Comparison of ENCODE assay signal across 12 cellular contexts in the genomic region with DNA sequence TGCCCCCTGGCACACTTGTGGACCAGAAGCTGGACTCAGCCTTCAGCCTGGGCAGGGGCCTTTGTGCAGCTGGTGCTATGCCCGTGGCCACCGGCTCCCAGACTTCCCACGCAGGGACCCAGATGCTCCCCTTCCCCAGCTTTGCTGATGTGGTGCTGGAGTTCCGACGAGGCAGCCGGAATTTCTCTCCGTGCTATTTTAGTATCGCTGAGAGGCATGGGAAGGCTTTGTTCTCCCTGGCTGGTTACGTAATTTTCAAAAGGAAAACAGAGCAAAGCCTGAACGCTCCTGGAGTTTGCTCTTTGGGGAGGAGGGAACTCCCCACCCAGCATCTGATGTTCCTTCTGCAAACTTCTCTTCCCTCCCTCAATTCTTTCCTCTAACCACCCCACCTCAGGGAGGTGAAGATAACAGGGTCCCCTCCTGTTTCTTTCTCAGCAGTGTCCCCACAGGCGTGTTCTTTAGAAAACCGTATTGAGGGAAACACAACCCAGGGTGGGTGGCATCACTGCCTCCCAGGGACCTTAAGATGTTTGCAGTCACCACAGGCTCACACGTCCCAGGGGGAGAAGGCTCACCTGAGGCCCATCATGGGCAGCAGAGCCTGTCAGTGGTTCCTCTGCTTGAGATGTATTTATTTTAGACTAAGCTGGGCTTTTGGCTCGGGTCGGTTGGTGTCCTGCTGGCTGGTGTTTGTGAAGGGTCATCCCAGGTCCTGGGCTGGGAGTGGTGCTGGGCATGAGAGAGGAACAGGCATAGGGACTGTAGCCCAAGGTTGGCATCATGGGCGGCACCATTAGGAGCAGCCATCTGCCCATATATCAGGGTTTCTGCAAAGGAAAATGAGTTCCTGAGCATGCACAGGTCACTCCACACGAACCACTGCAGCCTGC.
DNase-seq lines count a peak whose midpoint lies in the region; FAIRE-seq and TF ChIP-seq lines count a peak whose summit lies in the region.
"Had no signal": no experiment of that assay in that cellular context is flagged by ENCODE, and none has a peak within 500 bp of the region (broad histone marks: within the 10 kb centered on the region; RNA-seq: fewer than 3 reads in every experiment).

No MANE protein-coding gene starts in this region.

- H3K4me3 ChIP-seq in cardiac muscle cell (no peak overlapping the region), muscle layer of colon (ENCODE audit: low read depth in 1 of 2, low read length in 2 of 2) (peak overlapping the region in 1 of 2 donors; percentile 20), small intestine (ENCODE audit: low read depth in 1 of 2, low read length in 2 of 2) (no peak overlapping the region)
- H3K4me3 ChIP-seq: colonic mucosa, spleen, tibial nerve had no signal

- peak overlapping the region; percentile 39 for H3K9ac ChIP-seq in muscle layer of colon (ENCODE audit: low read length)

- no peaks in the 10 kb centered on the region for H3K27me3 ChIP-seq in cardiac muscle cell
- no peaks in the 10 kb centered on the region for H3K27me3 ChIP-seq in muscle layer of colon (ENCODE audit: control insufficient read depth in 1 of 2, insufficient read depth in 2 of 2, low read length in 2 of 2)
- H3K27me3 ChIP-seq in small intestine (ENCODE audit: control insufficient read depth in 2 of 2, insufficient read depth in 2 of 2, low read length in 2 of 2), result no peaks in the 10 kb centered on the region
- H3K27me3 ChIP-seq: colonic mucosa, tibial nerve had no signal

- peaks cover 43% of the 10 kb centered on the region for H3K4me1 ChIP-seq in cardiac muscle cell (ENCODE audit: low read depth)
- H3K4me1 ChIP-seq in muscle layer of colon (ENCODE audit: insufficient read depth, low read length), result peaks cover 87% of the 10 kb centered on the region
- H3K4me1 ChIP-seq in small intestine (ENCODE audit: control insufficient read depth in 2 of 2, insufficient read depth in 1 of 2, low read depth in 1 of 2, low read length in 1 of 2), result no peaks in the 10 kb centered on the region
- H3K4me1 ChIP-seq: colonic mucosa, spleen had no signal

- 29 to 52% (median 36%) methylated on average over 17 of the region's 17 CpGs for WGBS in small intestine, 3 donors

- in situ Hi-C loops in ACHN (cut with HindIII; ENCODE audit: low pct_ligation_motif_present, low pct_unique_long_range_greater_than_20kb, low sequenced_read_pairs), result no loop called here

- DNase-seq in NCI-H69 (lab: John Stamatoyannopoulos, UW) (peak; percentile 95), cardiac muscle cell (ENCODE audit: low read depth in 1 of 2, low spot score in 1 of 2) (peak; percentile 33 to 40), small intestine (peak; percentile 37), NCI-H2029 treated with DMSO at 0.1 percent for 48 hours (lab: John Stamatoyannopoulos, UW) (no peak), NCI-H510A treated with DMSO at 0.1 percent for 48 hours (lab: John Stamatoyannopoulos, UW) (no peak), ACHN (no peak), RWPE1 (ENCODE audit: low spot score) (no peak)
- DNase-seq: activated CD4-positive, alpha-beta T cell treated with anti-CD3 and anti-CD28 coated beads for 1 hour; colonic mucosa; spleen had no signal

- POLR2A ChIA-PET in RWPE1 (lab: Yijun Ruan, JAX; ENCODE audit: low non-redundant PET), result no interaction called here

- CTCF ChIA-PET in RWPE1 (lab: Yijun Ruan, JAX), result no interaction called here

- no peak for FAIRE-seq in small intestine (lab: Jason Lieb, UNC)

- H3K36me3 ChIP-seq in cardiac muscle cell, result no peaks in the 10 kb centered on the region
- no peaks in the 10 kb centered on the region for H3K36me3 ChIP-seq in muscle layer of colon (ENCODE audit: insufficient read depth, low read length)
- H3K36me3 ChIP-seq in small intestine (ENCODE audit: control insufficient read depth in 2 of 2, insufficient read depth in 2 of 2, low read length in 2 of 2), result no peaks in the 10 kb centered on the region
- H3K36me3 ChIP-seq: colonic mucosa, spleen, tibial nerve had no signal

- TF ChIP-seq CTCF in cardiac muscle cell (IDR thresholded peaks at IDR 0.05; ENCODE audit: low read depth, low read length) (no peak), RWPE1 (conservative IDR thresholded peaks at IDR 0.05; ENCODE audit: low read depth) (no peak)

- peak overlapping the region; percentile 86 for H3K27ac ChIP-seq in cardiac muscle cell
- H3K27ac ChIP-seq in muscle layer of colon (ENCODE audit: low read depth, low read length), result peak overlapping the region; percentile 97
- no peak overlapping the region for H3K27ac ChIP-seq in small intestine (ENCODE audit: low read depth in 1 of 2, low read length in 1 of 2)
- H3K27ac ChIP-seq in RWPE1, result no peak overlapping the region
- H3K27ac ChIP-seq: colonic mucosa, spleen had no signal

- no peaks in the 10 kb centered on the region for H3K9me3 ChIP-seq in cardiac muscle cell (ENCODE audit: low read depth)
- H3K9me3 ChIP-seq in muscle layer of colon (ENCODE audit: low read length), result no peaks in the 10 kb centered on the region
- no peaks in the 10 kb centered on the region for H3K9me3 ChIP-seq in small intestine (ENCODE audit: control insufficient read depth, low read depth)
- H3K9me3 ChIP-seq: colonic mucosa, spleen, tibial nerve had no signal

Comparison
In these comparisons a context has a peak if more than half of its experiments do, and no peak if none do; other contexts are left out.
1. DNase-seq: peak in NCI-H69 (single experiment), cardiac muscle cell (2 of 2) and small intestine (single experiment); none in NCI-H2029 treated with DMSO at 0.1 percent for 48 hours (single experiment), NCI-H510A treated with DMSO at 0.1 percent for 48 hours (single experiment), ACHN (single experiment) and RWPE1 (single experiment).
2. H3K27ac ChIP-seq: peak in cardiac muscle cell (single experiment) and muscle layer of colon (single experiment); none in small intestine (0 of 2) and RWPE1 (single experiment).